8 cellular contexts compared by ENCODE assay signal in genomic region chr1:62841587-62842169, GRCh38. TPM values are rescaled to one million over a fixed set of nuclear protein-coding genes. Genes with fewer than 3 reads are reported as not detected.
DNase-seq lines count a peak whose midpoint lies in the region; ATAC-seq and TF ChIP-seq lines count a peak whose summit lies in the region.

No MANE protein-coding gene starts in this region.

- peak; percentile 62; the same call in 2 of the 3 replicates for ATAC-seq in GM23338
- no peak for ATAC-seq in HG02970 (IDR thresholded peaks at IDR 0.05; ENCODE audit: low FRiP score, unreplicated experiment)

- H3K27me3 ChIP-seq in GM23338 (ENCODE audit: insufficient read depth) (no peaks in the 10 kb centered on the region), osteoblast (ENCODE audit: insufficient read depth, low read length) (no peaks in the 10 kb centered on the region)

- no peak overlapping the region for H3K4me3 Mint-ChIP-seq in activated naive CD4-positive, alpha-beta T cell treated with anti-CD3 and anti-CD28 coated beads for 36 hours
- H3K4me3 Mint-ChIP-seq in GM23338: no peak overlapping the region

- H3K4me3 ChIP-seq in GM23338 (no peak overlapping the region), fibroblast of pulmonary artery (replicated peaks; ENCODE audit: low read depth, low read length) (no peak overlapping the region), osteoblast (ENCODE audit: insufficient read depth, low read length) (no peak overlapping the region)

- no peaks in the 10 kb centered on the region for H3K9me2 ChIP-seq in GM23338 (ENCODE audit: insufficient read depth)

- H4K20me1 ChIP-seq in GM23338 (replicated peaks; ENCODE audit: insufficient read depth) (no peaks in the 10 kb centered on the region), osteoblast (ENCODE audit: insufficient read depth, low read length) (no peaks in the 10 kb centered on the region)

- CTCF ChIA-PET in activated naive CD4-positive, alpha-beta T cell treated with anti-CD3 and anti-CD28 coated beads for 36 hours (lab: Charles Lee): interaction anchor here (0.6 to 2.2 kb wide), 19 partner anchors 11 to 1330 kb away, joined by 3 to 18 read pairs (median 3); no protein-coding TSS in a partner anchor

- H3K79me2 ChIP-seq in GM23338 (replicated peaks; ENCODE audit: insufficient read depth) (no peaks in the 10 kb centered on the region), osteoblast (ENCODE audit: insufficient read depth, low read length) (no peaks in the 10 kb centered on the region)

- intact Hi-C loops in activated naive CD4-positive, alpha-beta T cell treated with anti-CD3 and anti-CD28 coated beads for 36 hours (cut with micrococcal nuclease): loop anchor here (1.0 to 10.0 kb wide), 4 partner anchors 307 to 696 kb away; partner anchors contain the start of gene FOXD3

- no peaks in the 10 kb centered on the region for H3K36me3 ChIP-seq in GM23338 (ENCODE audit: insufficient read depth)
- no peaks in the 10 kb centered on the region for H3K36me3 ChIP-seq in osteoblast (ENCODE audit: insufficient read depth, low read length)

- H3K4me2 ChIP-seq in GM23338 (no peak overlapping the region), osteoblast (ENCODE audit: insufficient read depth, low read length) (no peak overlapping the region)

- no peaks in the 10 kb centered on the region for H3K36me3 Mint-ChIP-seq in activated naive CD4-positive, alpha-beta T cell treated with anti-CD3 and anti-CD28 coated beads for 36 hours (ENCODE audit: low read depth)
- no peaks in the 10 kb centered on the region for H3K36me3 Mint-ChIP-seq in GM23338 (ENCODE audit: low read depth)

- H3K9me3 Mint-ChIP-seq in activated naive CD4-positive, alpha-beta T cell treated with anti-CD3 and anti-CD28 coated beads for 36 hours: no peaks in the 10 kb centered on the region
- no peaks in the 10 kb centered on the region for H3K9me3 Mint-ChIP-seq in GM23338

- H2AFZ ChIP-seq in GM23338 (no peak overlapping the region), osteoblast (ENCODE audit: low read length) (no peak overlapping the region)

- no peaks in the 10 kb centered on the region for H3K4me1 Mint-ChIP-seq in activated naive CD4-positive, alpha-beta T cell treated with anti-CD3 and anti-CD28 coated beads for 36 hours (ENCODE audit: low read depth)
- peaks cover 9% of the 10 kb centered on the region; the same call in 2 of the 3 replicates for H3K4me1 Mint-ChIP-seq in GM23338

- H3K27ac Mint-ChIP-seq in activated naive CD4-positive, alpha-beta T cell treated with anti-CD3 and anti-CD28 coated beads for 36 hours: no peak overlapping the region
- H3K27ac Mint-ChIP-seq in GM23338: no peak overlapping the region

- no peak overlapping the region for H3K27ac ChIP-seq in GM23338 (ENCODE audit: low read depth)
- H3K27ac ChIP-seq in osteoblast (ENCODE audit: low read depth, low read length): no peak overlapping the region

- H3K4me1 ChIP-seq in GM23338 (ENCODE audit: insufficient read depth): peaks cover 7% of the 10 kb centered on the region; the same call in 1 of the 2 replicates
- no peaks in the 10 kb centered on the region for H3K4me1 ChIP-seq in osteoblast (ENCODE audit: insufficient read depth, low read length)

- H3K27me3 Mint-ChIP-seq in activated naive CD4-positive, alpha-beta T cell treated with anti-CD3 and anti-CD28 coated beads for 36 hours (ENCODE audit: low read depth): no peaks in the 10 kb centered on the region
- peaks cover 3% of the 10 kb centered on the region for H3K27me3 Mint-ChIP-seq in GM23338 (ENCODE audit: insufficient read depth, low read depth, poor library complexity)

- no peaks in the 10 kb centered on the region for H3F3A ChIP-seq in GM23338 (replicated peaks; ENCODE audit: low read depth)

- H3K9me3 ChIP-seq in osteoblast (ENCODE audit: low read depth, low read length): no peaks in the 10 kb centered on the region

- TF ChIP-seq CTCF in GM23338 (conservative IDR thresholded peaks at IDR 0.05; ENCODE audit: low read depth in 2 of 2) (peak; percentile 79 to 81), fibroblast of pulmonary artery (IDR thresholded peaks at IDR 0.05; ENCODE audit: low read length, missing control alignments) (peak; percentile 63), osteoblast (IDR thresholded peaks at IDR 0.05; ENCODE audit: extremely low read depth, low read depth, low read length) (peak; percentile 67)

- DNase-seq in activated naive CD4-positive, alpha-beta T cell treated with anti-CD3 and anti-CD28 coated beads for 36 hours: peak; percentile 7
- no peak for DNase-seq in activated naive CD4-positive, alpha-beta T cell treated with Interleukin-2 at 50 U/mL for 16 hours
- DNase-seq in GM23338 (ENCODE audit: low spot score): peak; percentile 82
- peak; percentile 13 for DNase-seq in NCI-H1436 treated with DMSO at 0.1 percent for 48 hours (lab: John Stamatoyannopoulos, UW)
- DNase-seq in SKM-1 (lab: John Stamatoyannopoulos, UW; ENCODE audit: unreplicated experiment): peak; percentile 52
- DNase-seq in fibroblast of pulmonary artery (ENCODE audit: low read depth): peak; percentile 84
- DNase-seq in osteoblast (ENCODE audit: insufficient read length, low spot score, missing footprints): no peak

TF ChIP-seq in GM23338, 12 proteins besides CTCF, POLR2A, EP300 and RAD21:
- TF ChIP-seq EZH2 (IDR thresholded peaks at IDR 0.05; ENCODE audit: low read depth, unreplicated experiment) (no peak), POLR2AphosphoS5 (IDR thresholded peaks at IDR 0.05; ENCODE audit: low read depth) (no peak), ZNF114 (CRISPR knock-in tag; IDR thresholded peaks at IDR 0.05) (no peak)

RNA-seq across cellular contexts. Expression of gene ATG4C, which starts 57.7 kb away (rescaled TPM):
- total RNA-seq in activated naive CD4-positive, alpha-beta T cell treated with anti-CD3 and anti-CD28 coated beads for 36 hours: 10 to 100 TPM; 13.4 to 15.1 TPM
- total RNA-seq in GM23338 (2014; rRNA removed; shearing (Covaris generic)): 15.7 and 22.1 TPM in 2 replicates
- polyA plus RNA-seq in GM23338 (2016; fragmentation: Nextera tagmentation; extraction: Ambion mirVana): 13.7 and 18.6 TPM in 2 replicates
- total RNA-seq in osteoblast: 5.8 and 9.4 TPM in 2 replicates

Comparison
In these comparisons a context has a peak if more than half of its experiments do, and no peak if none do; other contexts are left out.
1. DNase-seq: peak in activated naive CD4-positive, alpha-beta T cell treated with anti-CD3 and anti-CD28 coated beads for 36 hours (single experiment), GM23338 (single experiment), NCI-H1436 treated with DMSO at 0.1 percent for 48 hours (single experiment), SKM-1 (single experiment) and fibroblast of pulmonary artery (single experiment); none in activated naive CD4-positive, alpha-beta T cell treated with Interleukin-2 at 50 U/mL for 16 hours (single experiment) and osteoblast (single experiment).
2. Peak in every context shown above with its lines, with median percentiles within 50 percentile points of each other: CTCF ChIP-seq.